ENCODE assay signal across 8 cellular contexts in the genomic region with DNA sequence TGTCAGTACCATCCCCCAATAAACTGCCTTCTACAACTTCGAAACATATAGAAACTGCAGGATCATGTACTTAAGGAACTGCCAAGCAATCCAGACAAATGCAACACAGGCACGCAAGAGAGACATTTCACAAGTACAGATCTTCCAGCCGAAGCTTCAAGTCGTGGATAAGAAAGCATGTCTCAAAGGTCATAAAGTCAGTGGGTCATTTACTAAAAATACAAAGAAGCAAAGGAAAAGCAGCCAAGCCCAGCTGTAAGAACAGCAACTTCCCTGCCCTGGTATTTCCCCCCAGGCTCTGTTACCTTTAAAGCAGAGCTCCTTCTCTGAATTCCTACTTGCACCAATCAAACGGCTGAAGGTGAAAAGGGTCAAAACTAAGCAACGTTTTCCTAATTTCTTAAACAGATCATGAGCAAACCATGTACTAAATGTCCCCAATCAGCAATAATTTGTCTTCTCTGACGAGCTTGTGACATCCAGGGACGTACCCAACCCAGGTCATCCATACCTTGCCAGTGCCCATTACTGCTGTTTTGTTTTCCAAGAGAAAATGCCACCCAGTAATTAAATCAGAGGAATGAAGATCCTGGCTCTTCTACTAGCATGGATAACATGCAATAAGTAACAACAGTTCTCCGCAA.
A peak's percentile ranks its signal among the peaks of the same experiment; 100 is the strongest.
DNase-seq lines count a peak whose midpoint lies in the region; ATAC-seq and TF ChIP-seq lines count a peak whose summit lies in the region.

No MANE protein-coding gene starts in this region.

- H3K36me3 ChIP-seq in muscle layer of duodenum (ENCODE audit: control insufficient read depth in 1 of 2, insufficient read depth in 2 of 2, low read length in 2 of 2): peaks cover 17 to 24% of the 10 kb centered on the region in 2 donors

- no peak for ATAC-seq in HG03135 (IDR thresholded peaks at IDR 0.05; ENCODE audit: unreplicated experiment)
- no peak for ATAC-seq in HG03095 (IDR thresholded peaks at IDR 0.05; ENCODE audit: unreplicated experiment)

- no peaks in the 10 kb centered on the region for H3K9me3 ChIP-seq in muscle layer of duodenum (ENCODE audit: control insufficient read depth in 1 of 2, low read length in 2 of 2)

- TF ChIP-seq CTCF in AG10803 (conservative IDR thresholded peaks at IDR 0.05; ENCODE audit: low read length) (no peak), LNCaP clone FGC (IDR thresholded peaks at IDR 0.05; ENCODE audit: control insufficient read depth, extremely low read depth, insufficient read depth) (no peak), choroid plexus epithelial cell (conservative IDR thresholded peaks at IDR 0.05; ENCODE audit: low read depth, low read length) (no peak)

- peak; percentile 15 for DNase-seq in AG10803 (ENCODE audit: low read depth)
- DNase-seq in LNCaP clone FGC (ENCODE audit: low read depth): no peak
- DNase-seq in choroid plexus epithelial cell (ENCODE audit: low read depth): peak; percentile 44
- no peak for DNase-seq in NCI-H510A treated with DMSO at 0.1 percent for 48 hours (lab: John Stamatoyannopoulos, UW)
- no peak for DNase-seq in amniotic stem cell (lab: John Stamatoyannopoulos, UW)

- no peak overlapping the region for H3K27ac ChIP-seq in muscle layer of duodenum (ENCODE audit: low read length)

- H3K4me1 ChIP-seq in muscle layer of duodenum (ENCODE audit: control insufficient read depth in 1 of 2, insufficient read depth in 2 of 2, low read length in 2 of 2): peaks cover 13 to 23% of the 10 kb centered on the region in 2 donors

- H3K4me3 ChIP-seq in AG10803 (ENCODE audit: low read length) (peak overlapping the region; percentile 24), LNCaP clone FGC (ENCODE audit: low read depth, low read length) (peak overlapping the region; percentile 81), choroid plexus epithelial cell (ENCODE audit: low read depth, low read length) (no peak overlapping the region), muscle layer of duodenum (ENCODE audit: low read depth in 1 of 2, low read length in 2 of 2) (peak overlapping the region; percentile 72 to 96)

- no peaks in the 10 kb centered on the region for H3K27me3 ChIP-seq in muscle layer of duodenum (ENCODE audit: low read depth, low read length)

Comparison
In these comparisons a context has a peak if more than half of its experiments do, and no peak if none do; other contexts are left out.
1. DNase-seq: peak in AG10803 (single experiment) and choroid plexus epithelial cell (single experiment); none in LNCaP clone FGC (single experiment), NCI-H510A treated with DMSO at 0.1 percent for 48 hours (single experiment) and amniotic stem cell (single experiment).